7 cellular contexts compared by ENCODE assay signal in the genomic region with DNA sequence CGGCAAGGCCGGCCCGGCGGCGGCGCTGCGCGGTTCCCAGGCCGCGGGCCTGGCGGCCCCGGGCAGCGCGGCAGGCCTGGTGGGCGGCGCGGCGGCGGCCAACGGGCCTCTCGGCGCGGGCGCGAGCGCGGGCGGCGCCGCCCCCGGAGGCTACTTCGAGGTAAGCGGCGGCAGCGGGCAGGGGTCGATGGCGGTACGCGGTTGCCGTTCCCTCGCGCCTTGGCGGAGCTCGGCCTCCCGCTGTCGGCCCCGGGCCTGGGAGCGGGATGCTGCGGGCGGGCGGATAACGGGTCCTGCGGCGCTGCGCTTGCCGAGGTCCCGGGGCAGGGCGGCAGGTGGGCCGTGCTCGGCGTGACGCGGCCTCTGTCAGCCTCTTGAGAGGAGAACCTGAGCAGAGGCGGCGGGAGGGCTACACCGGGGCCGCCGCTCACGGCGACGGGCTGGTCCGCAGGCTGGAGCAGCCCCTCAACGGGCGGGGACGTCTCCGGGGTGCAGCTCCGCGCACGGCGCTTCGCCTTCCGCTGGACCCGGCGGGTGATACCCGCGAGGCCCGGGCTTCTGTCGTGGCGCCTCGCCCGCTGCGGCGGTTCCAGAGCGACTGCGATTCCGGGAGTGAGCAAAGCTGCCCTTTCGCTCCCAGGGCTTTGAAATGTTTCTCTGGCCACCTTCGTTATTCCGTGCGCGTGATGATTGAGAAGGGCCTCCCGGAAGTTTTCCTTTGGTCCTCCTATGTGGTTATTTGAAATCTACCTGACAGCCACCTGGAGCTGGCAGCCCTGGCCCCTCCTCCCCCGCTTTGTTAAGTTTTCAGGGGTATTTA. TPM values are rescaled to one million over a fixed set of nuclear protein-coding genes. Genes with fewer than 3 reads are reported as not detected.
DNase-seq lines count a peak whose midpoint lies in the region; ATAC-seq and TF ChIP-seq lines count a peak whose summit lies in the region.

No MANE protein-coding gene starts in this region.

- no peaks in the 10 kb centered on the region for H3K27me3 ChIP-seq in OCI-LY3 (ENCODE audit: low read depth, low read length)
- H3K27me3 ChIP-seq in neuron (ENCODE audit: insufficient read depth, low read length) = no peaks in the 10 kb centered on the region
- no peaks in the 10 kb centered on the region for H3K27me3 ChIP-seq in subcutaneous abdominal adipose tissue (ENCODE audit: control insufficient read depth in 5 of 5, insufficient read depth in 4 of 5, low read length in 5 of 5)

- peak; percentile 44 for TF ChIP-seq POLR2A in GM18505 (IDR thresholded peaks at IDR 0.05; ENCODE audit: borderline replicate concordance, extremely low read depth, insufficient read depth, insufficient read length)

- ATAC-seq in GM18505 (IDR thresholded peaks at IDR 0.05; ENCODE audit: unreplicated experiment) (peak; percentile 28), HG02885 (IDR thresholded peaks at IDR 0.05; ENCODE audit: poor library complexity, unreplicated experiment) (peak; percentile 28)

- H3K4me1 ChIP-seq in OCI-LY3 (ENCODE audit: low read length) = peaks cover 11% of the 10 kb centered on the region
- H3K4me1 ChIP-seq in neuron (ENCODE audit: insufficient read depth, low read length) = peaks cover 16% of the 10 kb centered on the region
- peaks cover 0 to 35% (median 26%) of the 10 kb centered on the region in 5 donors for H3K4me1 ChIP-seq in subcutaneous abdominal adipose tissue (ENCODE audit: control insufficient read depth in 5 of 5, insufficient read depth in 5 of 5, low read length in 5 of 5)

- H2AFZ ChIP-seq in OCI-LY3 (ENCODE audit: low read depth, low read length) (no peak overlapping the region; the same call in 1 of the 2 replicates), neuron (ENCODE audit: low read depth, low read length) (no peak overlapping the region)

- no peak for TF ChIP-seq CTCF in OCI-LY3 (IDR thresholded peaks at IDR 0.05; ENCODE audit: low read depth, low read length)
- TF ChIP-seq CTCF in fibroblast of villous mesenchyme (IDR thresholded peaks at IDR 0.05; ENCODE audit: insufficient read depth, low read depth, low read length) = no peak

- H3K4me3 ChIP-seq in OCI-LY3 (ENCODE audit: low read length) (peak overlapping the region; percentile 99), fibroblast of villous mesenchyme (ENCODE audit: low read depth, low read length) (peak overlapping the region; percentile 82), neuron (ENCODE audit: low read length) (peak overlapping the region; percentile 90), subcutaneous abdominal adipose tissue (ENCODE audit: low read depth in 1 of 5, low read length in 5 of 5) (peak overlapping the region; percentile 79 to 89 (median 81))

- H3K36me3 ChIP-seq in OCI-LY3 (replicated peaks; ENCODE audit: low read depth, low read length) (peaks cover 4% of the 10 kb centered on the region), neuron (ENCODE audit: insufficient read depth, low read length) (peaks cover 11% of the 10 kb centered on the region), subcutaneous abdominal adipose tissue (ENCODE audit: control insufficient read depth in 5 of 5, insufficient read depth in 5 of 5, low read length in 5 of 5) (peaks cover 0 to 3% (median 0%) of the 10 kb centered on the region in 5 donors)

- H3K9me3 ChIP-seq in OCI-LY3 (ENCODE audit: insufficient read depth, low read length) (no peaks in the 10 kb centered on the region), neuron (ENCODE audit: low read length) (no peaks in the 10 kb centered on the region), subcutaneous abdominal adipose tissue (ENCODE audit: control insufficient read depth in 5 of 5, low read length in 5 of 5) (no peaks in the 10 kb centered on the region)

- H4K20me1 ChIP-seq in OCI-LY3 (ENCODE audit: insufficient read depth, low read length) = peaks cover 24% of the 10 kb centered on the region

- H3K9ac ChIP-seq in OCI-LY3 (ENCODE audit: low read length) = peak overlapping the region; percentile 83
- H3K9ac ChIP-seq in subcutaneous abdominal adipose tissue (ENCODE audit: low read length in 5 of 5) = peak overlapping the region; percentile 48 to 88 (median 86)

- H3K4me2 ChIP-seq in OCI-LY3 (ENCODE audit: low read length) = peak overlapping the region; percentile 80

- peak overlapping the region; percentile 51 for H3K27ac ChIP-seq in OCI-LY3 (ENCODE audit: low read length)
- peak overlapping the region; percentile 65 for H3K27ac ChIP-seq in subcutaneous abdominal adipose tissue (ENCODE audit: low read depth, low read length)

- DNase-seq in activated T-helper 1 cell treated with anti-CD3 and anti-CD28 coated beads, Interleukin-2, amount 50 U/mL, for 16 hours (ENCODE audit: low read depth in 1 of 2, low spot score in 1 of 2) = peak; percentile 23 to 44
- DNase-seq in fibroblast of villous mesenchyme (ENCODE audit: low read depth) = peak; percentile 41

- peaks cover 55% of the 10 kb centered on the region for H3K79me2 ChIP-seq in OCI-LY3 (ENCODE audit: low read length)

RNA-seq across cellular contexts. Expression of a gene that starts 0.8 kb away (rescaled TPM):
- total RNA-seq in fibroblast of villous mesenchyme = 16.8 and 23.7 TPM in 2 replicates

Comparison
In these comparisons a context has a peak if more than half of its experiments do, and no peak if none do; other contexts are left out.
1. Peak in every context shown above with its lines: DNase-seq, ATAC-seq, H3K4me3 ChIP-seq and H3K27ac ChIP-seq.